8 cellular contexts compared by ENCODE assay signal in the genomic region with DNA sequence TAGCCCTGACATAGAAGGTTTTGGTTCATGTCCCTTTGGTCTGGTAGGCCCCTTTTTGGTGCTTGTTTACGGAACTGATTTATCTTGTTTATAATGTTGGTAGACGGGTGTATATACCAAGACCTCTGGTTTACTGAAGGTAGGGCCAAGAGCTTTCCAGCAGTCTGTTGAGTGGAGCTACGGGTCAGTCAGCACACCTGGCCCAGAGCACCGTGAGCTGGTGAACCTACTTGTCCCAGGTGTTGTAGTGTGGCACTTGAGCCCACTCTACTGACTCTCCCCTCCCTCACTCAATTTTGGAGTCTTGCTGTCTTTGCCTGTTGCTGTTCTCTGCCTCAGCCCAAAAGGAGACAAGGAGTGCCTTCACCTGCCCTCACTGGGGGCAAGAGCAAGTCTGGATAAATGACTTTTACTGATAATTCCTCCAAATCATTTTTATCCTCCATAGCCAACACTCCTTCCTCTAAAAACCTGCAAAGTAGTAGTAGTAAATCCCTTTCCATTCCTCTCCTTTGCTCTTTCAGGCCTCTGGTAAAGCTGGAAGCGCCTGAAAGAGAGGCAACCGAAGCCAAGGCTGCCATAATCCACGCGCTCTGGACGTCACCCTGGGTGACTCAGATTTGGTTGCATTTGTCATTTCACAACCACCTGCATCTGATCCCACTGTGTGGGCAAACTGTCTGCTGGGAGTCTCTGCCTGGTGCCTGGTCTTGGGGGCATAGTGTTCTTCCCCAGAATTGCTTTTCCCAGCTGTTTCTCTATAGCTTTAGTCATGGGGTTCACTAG. TPM values are rescaled to one million over a fixed set of nuclear protein-coding genes. Genes with fewer than 3 reads are reported as not detected.
A peak's percentile ranks its signal among the peaks of the same experiment; 100 is the strongest.
DNase-seq lines count a peak whose midpoint lies in the region; ATAC-seq and TF ChIP-seq lines count a peak whose summit lies in the region.
"Had no signal": no experiment of that assay in that cellular context is flagged by ENCODE, and none has a peak within 500 bp of the region (broad histone marks: within the 10 kb centered on the region; RNA-seq: fewer than 3 reads in every experiment).

No MANE protein-coding gene starts in this region.

- no peaks in the 10 kb centered on the region for H3K4me1 ChIP-seq in H9 (ENCODE audit: insufficient read depth, low read length)
- H3K4me1 ChIP-seq in fibroblast of lung (ENCODE audit: control insufficient read depth, extremely low read depth, insufficient read depth, low read length), result no peaks in the 10 kb centered on the region
- peaks cover 17 to 35% (median 33%) of the 10 kb centered on the region in 3 donors for H3K4me1 ChIP-seq in skeletal muscle tissue (ENCODE audit: control insufficient read depth in 3 of 3, insufficient read depth in 3 of 3, low read length in 3 of 3)
- H3K4me1 ChIP-seq: SJCRH30 had no signal

- peaks cover 9 to 17% of the 10 kb centered on the region in 2 experiments for H3K4me1 Mint-ChIP-seq in H9

- no peak overlapping the region for H3K9ac ChIP-seq in H9 (ENCODE audit: extremely low read depth, insufficient read length, low read length)
- no peak overlapping the region for H3K9ac ChIP-seq in fibroblast of lung (ENCODE audit: insufficient read depth, low read length)
- H3K9ac ChIP-seq in skeletal muscle tissue (ENCODE audit: low read depth in 1 of 3, low read length in 3 of 3), result peak overlapping the region; percentile 27 to 74 (median 58)

- H3K23me2 ChIP-seq in H9 (ENCODE audit: insufficient read length, low read depth, low read length, poor library complexity, severe bottlenecking), result no peaks in the 10 kb centered on the region

- WGBS in H9 (ENCODE audit: extremely low coverage, insufficient read length, low lambda C conversion rate), result no CpG with 5 or more reads among the region's 9 CpGs

- H3K4me2 ChIP-seq in H9 (ENCODE audit: insufficient read depth, insufficient read length, low read length) (no peak overlapping the region), fibroblast of lung (ENCODE audit: extremely low read depth, insufficient read depth, low read length) (no peak overlapping the region)

- H3K36me3 ChIP-seq in fibroblast of lung (ENCODE audit: control insufficient read depth, insufficient read depth, low read length) (peaks cover 2% of the 10 kb centered on the region), skeletal muscle tissue (ENCODE audit: control insufficient read depth in 3 of 3, insufficient read depth in 3 of 3, low read length in 3 of 3) (no peaks in the 10 kb centered on the region)
- H3K36me3 ChIP-seq: SJCRH30 had no signal

- H2BK5ac ChIP-seq in H9 (ENCODE audit: insufficient read length, low read length), result no peak overlapping the region

- H2BK15ac ChIP-seq in H9 (ENCODE audit: low read depth, low read length), result no peak overlapping the region

- H2AFZ ChIP-seq in H9 (ENCODE audit: low read length), result no peak overlapping the region
- no peak overlapping the region for H2AFZ ChIP-seq in fibroblast of lung (ENCODE audit: low read length)

- no peaks in the 10 kb centered on the region for H3K9me3 ChIP-seq in H9 (ENCODE audit: control insufficient read depth, low read depth, low read length)
- H3K9me3 ChIP-seq in fibroblast of lung (ENCODE audit: control insufficient read depth, insufficient read depth, low read depth, low read length), result no peaks in the 10 kb centered on the region
- no peaks in the 10 kb centered on the region for H3K9me3 ChIP-seq in skeletal muscle tissue (ENCODE audit: control insufficient read depth in 3 of 3, low read length in 3 of 3)
- H3K9me3 ChIP-seq: SJCRH30 had no signal

- H3K9me3 Mint-ChIP-seq in H9, result no peaks in the 10 kb centered on the region

- H3K27me3 ChIP-seq in H9 (ENCODE audit: insufficient read depth, low read length), result no peaks in the 10 kb centered on the region
- no peaks in the 10 kb centered on the region for H3K27me3 ChIP-seq in fibroblast of lung (ENCODE audit: control insufficient read depth, insufficient read depth, low read length)
- H3K27me3 ChIP-seq in skeletal muscle tissue (ENCODE audit: control insufficient read depth in 3 of 3, insufficient read depth in 3 of 3, low read length in 3 of 3), result no peaks in the 10 kb centered on the region
- H3K27me3 ChIP-seq: SJCRH30 had no signal

- H3K27me3 Mint-ChIP-seq in H9 (ENCODE audit: low read depth), result no peaks in the 10 kb centered on the region

- H3K56ac ChIP-seq in H9 (ENCODE audit: insufficient read length, low read depth, low read length), result no peak overlapping the region

- TF ChIP-seq CTCF in H9 (conservative IDR thresholded peaks at IDR 0.05) (no peak), RWPE1 (conservative IDR thresholded peaks at IDR 0.05; ENCODE audit: low read depth) (no peak), fibroblast of lung (conservative IDR thresholded peaks at IDR 0.05 in 1 of 2, IDR thresholded peaks at IDR 0.05 in 1 of 2; ENCODE audit: low read depth in 1 of 2, low read length in 2 of 2) (no peak)

- H3K14ac ChIP-seq in H9 (ENCODE audit: insufficient read depth, low read length), result no peak overlapping the region

- H3K18ac ChIP-seq in H9 (ENCODE audit: insufficient read length, low read depth, low read length), result no peak overlapping the region

- CTCF ChIA-PET in RWPE1 (lab: Yijun Ruan, JAX), result interaction anchor here (0.5 kb wide), 1 partner anchor 56 kb away, joined by 3 read pairs; no protein-coding TSS in a partner anchor

- no peak overlapping the region for H2AK5ac ChIP-seq in H9 (ENCODE audit: insufficient read length, low read length)

- H3K79me1 ChIP-seq in H9 (ENCODE audit: insufficient read depth, low read depth, low read length, poor library complexity, severe bottlenecking), result peaks cover 3% of the 10 kb centered on the region

- no peak for ATAC-seq in HG02970 (IDR thresholded peaks at IDR 0.05; ENCODE audit: low FRiP score, unreplicated experiment)
- ATAC-seq in GM21786 (IDR thresholded peaks at IDR 0.05; ENCODE audit: unreplicated experiment), result no peak
- ATAC-seq in GM21447 (IDR thresholded peaks at IDR 0.05; ENCODE audit: unreplicated experiment), result no peak

- no peak overlapping the region for H2BK120ac ChIP-seq in H9 (ENCODE audit: low read depth, low read length, poor library complexity, severe bottlenecking)

- peaks cover 10% of the 10 kb centered on the region; the same call in 1 of the 2 replicates for H3K79me2 ChIP-seq in H9 (ENCODE audit: insufficient read depth, low read length)
- H3K79me2 ChIP-seq in fibroblast of lung (ENCODE audit: control insufficient read depth, insufficient read depth, low read length), result peaks cover 91% of the 10 kb centered on the region

- H3K27ac Mint-ChIP-seq in H9, result peak overlapping the region; percentile 73 to 87 (median 84); a peak in 4 of 7 replicates

- H2BK20ac ChIP-seq in H9 (ENCODE audit: low read depth, low read length, poor library complexity, severe bottlenecking), result no peak overlapping the region

- POLR2A ChIA-PET in RWPE1 (lab: Yijun Ruan, JAX; ENCODE audit: low non-redundant PET), result no interaction called here

- H3K4me3 ChIP-seq in fibroblast of lung (replicated peaks in 1 of 4; ENCODE audit: control extremely low read depth in 1 of 4, insufficient read depth in 1 of 4, low read depth in 3 of 4, low read length in 4 of 4) (no peak overlapping the region), skeletal muscle tissue (ENCODE audit: low read length in 3 of 3) (peak overlapping the region in 1 of 3 donors; percentile 35)
- H3K4me3 ChIP-seq: SJCRH30 had no signal

- no peak overlapping the region for H4K91ac ChIP-seq in H9 (ENCODE audit: insufficient read length, low read depth, low read length)

- no peak overlapping the region for H4K8ac ChIP-seq in H9 (replicated peaks; ENCODE audit: insufficient read length, low read depth, low read length)

- H3K36me3 Mint-ChIP-seq in H9 (ENCODE audit: insufficient read depth in 1 of 3, low read depth in 3 of 3), result peaks cover 0 to 4% (median 3%) of the 10 kb centered on the region in 3 experiments; a peak in 2 of 7 replicates

- H3K4me3 Mint-ChIP-seq in H9, result no peak overlapping the region

- H4K20me1 ChIP-seq in H9 (ENCODE audit: control insufficient read depth, insufficient read depth, insufficient read length) (no peaks in the 10 kb centered on the region), fibroblast of lung (ENCODE audit: control insufficient read depth, extremely low read depth, insufficient read depth, low read length) (peaks cover 2% of the 10 kb centered on the region)

- H3T11ph ChIP-seq in H9 (ENCODE audit: low read length), result no peak overlapping the region

- no peak overlapping the region for H4K5ac ChIP-seq in H9 (ENCODE audit: insufficient read length, low read depth, low read length)

- H3K23ac ChIP-seq in H9 (ENCODE audit: insufficient read length, low read depth, low read length), result no peak overlapping the region

- no peak overlapping the region for H2BK12ac ChIP-seq in H9 (ENCODE audit: insufficient read length, low read depth, low read length)

- no peak overlapping the region for H3K27ac ChIP-seq in H9 (ENCODE audit: insufficient read length, low read depth, low read length)
- H3K27ac ChIP-seq in RWPE1, result peak overlapping the region; percentile 81
- no peak overlapping the region for H3K27ac ChIP-seq in fibroblast of lung (ENCODE audit: insufficient read depth, low read length)
- H3K27ac ChIP-seq in skeletal muscle tissue (ENCODE audit: low read depth, low read length), result peak overlapping the region; percentile 94
- H3K27ac ChIP-seq: SJCRH30 had no signal

- DNase-seq in H9, result no peak
- peak; percentile 72 for DNase-seq in RWPE1 (ENCODE audit: low spot score)
- peak; percentile 67 to 77 for DNase-seq in fibroblast of lung (ENCODE audit: low read depth in 2 of 2)
- DNase-seq: SJCRH30 had no signal

- no peak overlapping the region for H3K4ac ChIP-seq in H9 (ENCODE audit: low read depth, low read length)

RNA-seq across cellular contexts. Expression of gene RREB1, which starts 22.2 kb away (rescaled TPM):
- 33.6 and 35.8 TPM in 2 replicates for total RNA-seq in H9 (2021)
- total RNA-seq in fibroblast of lung, result 15.2 and 18.8 TPM in 2 replicates
- 2.4 and 2.8 TPM in 2 replicates for polyA plus RNA-seq in fibroblast of lung
- polyA plus RNA-seq in fibroblast of lung (2012), result 5.5 and 7.7 TPM in 2 replicates
- 19.9 and 29.8 TPM in 2 replicates for polyA minus RNA-seq in fibroblast of lung (ENCODE audit: low replicate concordance)
- 22.4 TPM for total RNA-seq in skeletal muscle tissue

Comparison
In these comparisons a context has a peak if more than half of its experiments do, and no peak if none do; other contexts are left out.
1. H3K27ac ChIP-seq: peak in RWPE1 (single experiment) and skeletal muscle tissue (single experiment); none in H9 (single experiment) and fibroblast of lung (single experiment).
2. H3K9ac ChIP-seq: peak in skeletal muscle tissue (3 of 3); none in H9 (single experiment) and fibroblast of lung (single experiment).